15 cellular contexts compared by ENCODE assay signal in genomic region chr15:36882487-36883108, GRCh38.
A peak's percentile ranks its signal among the peaks of the same experiment; 100 is the strongest.
DNase-seq lines count a peak whose midpoint lies in the region; ATAC-seq and TF ChIP-seq lines count a peak whose summit lies in the region.
"Had no signal": no experiment of that assay in that cellular context is flagged by ENCODE, and none has a peak within 500 bp of the region (broad histone marks: within the 10 kb centered on the region; RNA-seq: fewer than 3 reads in every experiment).

No MANE protein-coding gene starts in this region.

- TF ChIP-seq CTCF in AG04450 (IDR thresholded peaks at IDR 0.05; ENCODE audit: low read depth, low read length) = no peak
- TF ChIP-seq CTCF in fibroblast of pulmonary artery (IDR thresholded peaks at IDR 0.05; ENCODE audit: low read length, missing control alignments) = no peak
- no peak for TF ChIP-seq CTCF in neural crest cell (conservative IDR thresholded peaks at IDR 0.05)

- H3K9me3 ChIP-seq in AG04450 (ENCODE audit: control insufficient read depth, insufficient read depth, low read length) = peaks cover 13% of the 10 kb centered on the region

- ATAC-seq in HG03457 (IDR thresholded peaks at IDR 0.05; ENCODE audit: unreplicated experiment) = no peak

- peaks cover 70% of the 10 kb centered on the region for H3K27me3 ChIP-seq in AG04450 (ENCODE audit: control insufficient read depth, insufficient read depth, low read length)

- POLR2A ChIA-PET in AG04450 (lab: Yijun Ruan, JAX) = interaction anchor here (0.7 kb wide), 1 partner anchor 1592 kb away, joined by 7 read pairs; no protein-coding TSS in a partner anchor

- H3K4me3 ChIP-seq in AG04450 (ENCODE audit: low read depth, low read length) (peak overlapping the region; percentile 45), fibroblast of pulmonary artery (replicated peaks; ENCODE audit: low read depth, low read length) (peak overlapping the region; percentile 56)

- H3K36me3 Mint-ChIP-seq in neural crest cell (ENCODE audit: low read depth) = peaks cover 11% of the 10 kb centered on the region

- H3K4me3 Mint-ChIP-seq in neural crest cell = peak overlapping the region; percentile 80
- H3K4me3 Mint-ChIP-seq: activated naive CD8-positive, alpha-beta T cell treated with anti-CD3 and anti-CD28 coated beads, Interleukin-2, amount 10 ng/mL, durations not matched to agents 7 days and 5 days; naive B cell had no signal

- no peaks in the 10 kb centered on the region for H3K9me3 Mint-ChIP-seq in neural crest cell

- H3K27ac ChIP-seq in AG04450 (ENCODE audit: low read depth, low read length) = no peak overlapping the region
- H3K27ac ChIP-seq: C4-2B had no signal

- H3K4me1 Mint-ChIP-seq in neural crest cell = peaks cover 71% of the 10 kb centered on the region

- no peak overlapping the region for H3K27ac Mint-ChIP-seq in neural crest cell (ENCODE audit: unreplicated experiment)
- H3K27ac Mint-ChIP-seq: activated naive CD8-positive, alpha-beta T cell treated with anti-CD3 and anti-CD28 coated beads, Interleukin-2, amount 10 ng/mL, durations not matched to agents 7 days and 5 days had no signal

- H3K27me3 Mint-ChIP-seq in neural crest cell (ENCODE audit: low read depth) = peaks cover 100% of the 10 kb centered on the region

- CTCF ChIA-PET in AG04450 (lab: Charles Lee) = interaction anchor here (0.6 to 6.3 kb wide), 17 partner anchors 8 to 1594 kb away, joined by 3 to 87 read pairs (median 3); no protein-coding TSS in a partner anchor

- no peak for DNase-seq in AG04450 (ENCODE audit: low read depth, low spot score)
- DNase-seq in NCI-H226 = peak; percentile 35
- DNase-seq in fibroblast of pulmonary artery (ENCODE audit: low read depth) = no peak
- no peak for DNase-seq in neural crest cell (ENCODE audit: low read depth, low spot score)
- no peak for DNase-seq in T-helper 1 cell
- DNase-seq in LoVo (ENCODE audit: low spot score) = no peak
- DNase-seq in SW 1271 (lab: John Stamatoyannopoulos, UW) = no peak
- DNase-seq: activated CD4-positive, alpha-beta T cell treated with anti-CD3 and anti-CD28 coated beads for 48 hours; activated naive CD8-positive, alpha-beta T cell treated with anti-CD3 and anti-CD28 coated beads, Interleukin-2, amount 10 ng/mL, durations not matched to agents 7 days and 5 days; foreskin melanocyte; naive B cell; NCI-H187; SIG-M5 had no signal
